Comparison of ENCODE assay signal across 1 cellular context in genomic region chr3:129195731-129196256, GRCh38.
TF ChIP-seq lines count a peak whose summit lies in the region.

No MANE protein-coding gene starts in this region.

TF ChIP-seq in K562, 482 proteins besides CTCF, POLR2A, EP300 and RAD21 (continues in another document):
- TF ChIP-seq ARID1B (IDR thresholded peaks at IDR 0.05) = peak; percentile 50; the same call in 1 of the 2 replicates
- peak; percentile 57; the same call in 1 of the 2 replicates for TF ChIP-seq JUN (IDR thresholded peaks at IDR 0.05; ENCODE audit: borderline replicate concordance, low read depth, low read length)
- TF ChIP-seq JUN (CRISPR knock-in tag; IDR thresholded peaks at IDR 0.05; ENCODE audit: borderline replicate concordance) = no peak
- peak; percentile 66 for TF ChIP-seq SMARCA4 (IDR thresholded peaks at IDR 0.05)
- no peak for TF ChIP-seq MEF2D (tag; conservative IDR thresholded peaks at IDR 0.05; ENCODE audit: low read depth)
- no peak for TF ChIP-seq WHSC1 (IDR thresholded peaks at IDR 0.05; ENCODE audit: low read length)
- TF ChIP-seq GATA2 (CRISPR knock-in tag; IDR thresholded peaks at IDR 0.05) = no peak
- TF ChIP-seq HDAC1 (IDR thresholded peaks at IDR 0.05) = 0 out of 4 replicates have a peak, but pooled peaks of 1 of the 2 experiments have one; percentile 26
- TF ChIP-seq ZNF398 (CRISPR knock-in tag; IDR thresholded peaks at IDR 0.05) = no peak
- TF ChIP-seq MAFF (IDR thresholded peaks at IDR 0.05; ENCODE audit: low read length) = peak; percentile 84
- TF ChIP-seq C11orf30 (IDR thresholded peaks at IDR 0.05; ENCODE audit: low read depth) = peak; percentile 95
- no peak for TF ChIP-seq BRF1 (IDR thresholded peaks at IDR 0.05; ENCODE audit: borderline replicate concordance, extremely low read depth, insufficient read length)
- no peak for TF ChIP-seq THAP7 (CRISPR knock-in tag; IDR thresholded peaks at IDR 0.05)
- no peak for TF ChIP-seq ZFPM2 (CRISPR knock-in tag; IDR thresholded peaks at IDR 0.05)
- no peak for TF ChIP-seq FOXA1 (IDR thresholded peaks at IDR 0.05; ENCODE audit: borderline replicate concordance)
- peak; percentile 25; the same call in 1 of the 2 replicates for TF ChIP-seq SOX6 (IDR thresholded peaks at IDR 0.05)
- TF ChIP-seq JUND (IDR thresholded peaks at IDR 0.05; ENCODE audit: borderline replicate concordance, low read depth, low read length) = peak; percentile 80
- peak; percentile 59; the same call in 2 of the 3 replicates for TF ChIP-seq JUND (tag; IDR thresholded peaks at IDR 0.05; ENCODE audit: borderline replicate concordance, low read depth, low read length)
- TF ChIP-seq ZNF436 (CRISPR knock-in tag; IDR thresholded peaks at IDR 0.05) = no peak
- no peak for TF ChIP-seq BCLAF1 (IDR thresholded peaks at IDR 0.05; ENCODE audit: borderline replicate concordance in 1 of 2, control insufficient read depth in 1 of 2, low read depth in 2 of 2, low read length in 1 of 2)
- TF ChIP-seq NFE2L1 (tag; IDR thresholded peaks at IDR 0.05; ENCODE audit: borderline replicate concordance, low read depth) = no peak
- peak in 1 of 2 experiments; percentile 34; a peak in 1 of 4 replicates for TF ChIP-seq TRIM24 (IDR thresholded peaks at IDR 0.05)
- no peak for TF ChIP-seq ZNF740 (CRISPR knock-in tag; IDR thresholded peaks at IDR 0.05)
- no peak for TF ChIP-seq ZNF740 (tag; IDR thresholded peaks at IDR 0.05)
- peak in 1 of 2 experiments; percentile 18 for TF ChIP-seq E2F6 (IDR thresholded peaks at IDR 0.05; ENCODE audit: borderline replicate concordance in 1 of 2, extremely low read depth in 1 of 2, insufficient read depth in 1 of 2, insufficient read length in 1 of 2, low read depth in 1 of 2, low read length in 1 of 2, poor library complexity in 1 of 2, severe bottlenecking in 1 of 2)
- no peak for TF ChIP-seq ATF1 (CRISPR knock-in tag; IDR thresholded peaks at IDR 0.05)
- 0 out of 2 replicates have a peak, but pooled peaks have one; percentile 23 for TF ChIP-seq ATF1 (tag; IDR thresholded peaks at IDR 0.05)
- peak; percentile 97 for TF ChIP-seq ZNF316 (IDR thresholded peaks at IDR 0.05)
- no peak for TF ChIP-seq XRCC4 (IDR thresholded peaks at IDR 0.05; ENCODE audit: extremely low read depth, insufficient read depth, insufficient read length)
- TF ChIP-seq HDAC2 (IDR thresholded peaks at IDR 0.05) = no peak
- no peak for TF ChIP-seq BCL6 (CRISPR knock-in tag; IDR thresholded peaks at IDR 0.05)
- peak; percentile 87 for TF ChIP-seq NFE2 (IDR thresholded peaks at IDR 0.05; ENCODE audit: low read depth)
- no peak for TF ChIP-seq HSF4 (CRISPR knock-in tag; IDR thresholded peaks at IDR 0.05; ENCODE audit: borderline replicate concordance)
- TF ChIP-seq ZFP36 (IDR thresholded peaks at IDR 0.05; ENCODE audit: low read depth, low read length, partially characterized antibody) = peak; percentile 27
- TF ChIP-seq ZNF592 (IDR thresholded peaks at IDR 0.05) = no peak
- TF ChIP-seq ZBTB33 (CRISPR knock-in tag; IDR thresholded peaks at IDR 0.05) = no peak
- no peak for TF ChIP-seq HMBOX1 (IDR thresholded peaks at IDR 0.05)
- TF ChIP-seq ZNF24 (IDR thresholded peaks at IDR 0.05) = no peak
- no peak for TF ChIP-seq SREBF2 (CRISPR knock-in tag; IDR thresholded peaks at IDR 0.05)
- peak; percentile 88 for TF ChIP-seq MAFK (IDR thresholded peaks at IDR 0.05; ENCODE audit: low read length)
- no peak for TF ChIP-seq BRD9 (IDR thresholded peaks at IDR 0.05; ENCODE audit: low read depth, partially characterized antibody)
- peak; percentile 67 for TF ChIP-seq SMARCE1 (IDR thresholded peaks at IDR 0.05)
- TF ChIP-seq RBM22 (IDR thresholded peaks at IDR 0.05; ENCODE audit: low read depth, low read length, poor library complexity, severe bottlenecking) = no peak
- no peak for TF ChIP-seq ETS1 (conservative IDR thresholded peaks at IDR 0.05; ENCODE audit: control insufficient read depth, low read depth, low read length)
- TF ChIP-seq GMEB1 (CRISPR knock-in tag; IDR thresholded peaks at IDR 0.05) = no peak
- no peak for TF ChIP-seq CBX5 (IDR thresholded peaks at IDR 0.05; ENCODE audit: borderline replicate concordance, low read depth)
- no peak for TF ChIP-seq SRSF1 (IDR thresholded peaks at IDR 0.05; ENCODE audit: low read depth, low read length)
- TF ChIP-seq ZBED1 (IDR thresholded peaks at IDR 0.05) = no peak
- TF ChIP-seq SIX5 (IDR thresholded peaks at IDR 0.05; ENCODE audit: borderline replicate concordance in 1 of 2, insufficient read depth in 1 of 2, low read depth in 1 of 2, low read length in 2 of 2) = no peak
- TF ChIP-seq NELFE (IDR thresholded peaks at IDR 0.05; ENCODE audit: insufficient read depth, insufficient read length) = no peak
- TF ChIP-seq SREBF1 (IDR thresholded peaks at IDR 0.05; ENCODE audit: borderline replicate concordance, low read depth, low read length) = no peak
- 0 out of 2 replicates have a peak, but pooled peaks have one; percentile 29 for TF ChIP-seq ZNF79 (CRISPR knock-in tag; IDR thresholded peaks at IDR 0.05; ENCODE audit: low read depth)
